20 cellular contexts compared by ENCODE assay signal in genomic region chr11:131690362-131690761, GRCh38.
A peak's percentile ranks its signal among the peaks of the same experiment; 100 is the strongest.
DNase-seq lines count a peak whose midpoint lies in the region; ATAC-seq and TF ChIP-seq lines count a peak whose summit lies in the region.
"Had no signal": no experiment of that assay in that cellular context is flagged by ENCODE, and none has a peak within 500 bp of the region (broad histone marks: within the 10 kb centered on the region; RNA-seq: fewer than 3 reads in every experiment).

No MANE protein-coding gene starts in this region.

- H3K36me3 Mint-ChIP-seq in neural crest cell (ENCODE audit: low read depth) = no peaks in the 10 kb centered on the region
- no peaks in the 10 kb centered on the region for H3K36me3 Mint-ChIP-seq in osteocyte (ENCODE audit: unreplicated experiment)
- H3K36me3 Mint-ChIP-seq: CD8-positive, alpha-beta T cell had no signal

- peaks cover 72% of the 10 kb centered on the region for H3K27me3 ChIP-seq in BLaER1

- H3K27ac Mint-ChIP-seq in neural crest cell (ENCODE audit: unreplicated experiment) = peak overlapping the region; percentile 19
- H3K27ac Mint-ChIP-seq in osteocyte (ENCODE audit: unreplicated experiment) = no peak overlapping the region
- H3K27ac Mint-ChIP-seq: CD8-positive, alpha-beta T cell; GM23338; HFFc6 had no signal

- no peak overlapping the region for H3K27ac ChIP-seq in BLaER1
- H3K27ac ChIP-seq: 22Rv1, A549, HL-60 had no signal

- ATAC-seq in GM21515 (IDR thresholded peaks at IDR 0.05; ENCODE audit: unreplicated experiment) = no peak
- ATAC-seq: A549; CD8-positive, alpha-beta T cell; HCT116 had no signal

- no peak for TF ChIP-seq CTCF in neural crest cell (conservative IDR thresholded peaks at IDR 0.05)
- no peak for TF ChIP-seq CTCF in osteocyte (IDR thresholded peaks at IDR 0.05)
- no peak for TF ChIP-seq CTCF in GM13976 (IDR thresholded peaks at IDR 0.05; ENCODE audit: borderline replicate concordance, control extremely low read depth, extremely low read depth, insufficient read depth, missing control alignments)

- H3K4me2 ChIP-seq in BLaER1 = peak overlapping the region; percentile 81
- H3K4me2 ChIP-seq: A549, GM23338 had no signal

- DNase-seq in islet precursor cell (peak; percentile 46), neural crest cell (ENCODE audit: low read depth, low spot score) (no peak), osteocyte (ENCODE audit: extremely low spot score, unreplicated experiment) (peak; percentile 76), iPS-NIHi11 (ENCODE audit: low spot score) (no peak), H4 (ENCODE audit: low spot score) (no peak), GM13976 (ENCODE audit: low spot score) (no peak)
- DNase-seq: AML-193; Calu3; CD8-positive, alpha-beta T cell; DMS79 treated with DMSO at 0.1 percent for 48 hours; GF-D8; H7; HFFc6 had no signal

- in situ Hi-C loops in GM13976 (cut with MboI; ENCODE audit: low sequenced_read_pairs, unreplicated experiment) = no loop called here

- H3K9me3 Mint-ChIP-seq in neural crest cell = no peaks in the 10 kb centered on the region
- no peaks in the 10 kb centered on the region for H3K9me3 Mint-ChIP-seq in osteocyte (ENCODE audit: unreplicated experiment)
- H3K9me3 Mint-ChIP-seq: CD8-positive, alpha-beta T cell; GM23338; HFFc6 had no signal

- peaks cover 39% of the 10 kb centered on the region for H3K27me3 Mint-ChIP-seq in neural crest cell (ENCODE audit: low read depth)
- peaks cover 11% of the 10 kb centered on the region for H3K27me3 Mint-ChIP-seq in osteocyte (ENCODE audit: unreplicated experiment)

- no peaks in the 10 kb centered on the region for H3K9me3 ChIP-seq in BLaER1
- H3K9me3 ChIP-seq: A549 had no signal

- H3K4me1 Mint-ChIP-seq in neural crest cell = peaks cover 37% of the 10 kb centered on the region
- H3K4me1 Mint-ChIP-seq in osteocyte (ENCODE audit: unreplicated experiment) = peaks cover 12% of the 10 kb centered on the region

- no peaks in the 10 kb centered on the region for H3K36me3 ChIP-seq in BLaER1

- peak overlapping the region; percentile 28; the same call in 1 of the 2 replicates for H3K4me3 ChIP-seq in BLaER1
- H3K4me3 ChIP-seq: A549, GM23338 had no signal

- no peak overlapping the region for H3K9ac ChIP-seq in BLaER1

- peaks cover 46% of the 10 kb centered on the region; the same call in 1 of the 2 replicates for H4K20me1 ChIP-seq in BLaER1

- peaks cover 14% of the 10 kb centered on the region for H3K4me1 ChIP-seq in BLaER1
- H3K4me1 ChIP-seq: A549 had no signal

- no peak overlapping the region for H3K4me3 Mint-ChIP-seq in neural crest cell
- no peak overlapping the region for H3K4me3 Mint-ChIP-seq in osteocyte (ENCODE audit: unreplicated experiment)
- H3K4me3 Mint-ChIP-seq: CD8-positive, alpha-beta T cell; GM23338; HFFc6 had no signal

Comparison
In these comparisons a context has a peak if more than half of its experiments do, and no peak if none do; other contexts are left out.
1. DNase-seq: peak in islet precursor cell (single experiment) and osteocyte (single experiment); none in neural crest cell (single experiment), iPS-NIHi11 (single experiment), H4 (single experiment) and GM13976 (single experiment).